7 cellular contexts compared by ENCODE assay signal in genomic region chr3:57757642-57758297, GRCh38. TPM values are rescaled to one million over a fixed set of nuclear protein-coding genes. Genes with fewer than 3 reads are reported as not detected.
DNase-seq lines count a peak whose midpoint lies in the region; ATAC-seq and TF ChIP-seq lines count a peak whose summit lies in the region.

No MANE protein-coding gene starts in this region.

- peak overlapping the region; percentile 92 for H3K4me3 Mint-ChIP-seq in osteocyte (ENCODE audit: unreplicated experiment)

- no peak for TF ChIP-seq CTCF in GM12875 (IDR thresholded peaks at IDR 0.05; ENCODE audit: borderline replicate concordance, insufficient read depth, low read depth, low read length)
- TF ChIP-seq CTCF in osteocyte (IDR thresholded peaks at IDR 0.05): no peak
- TF ChIP-seq CTCF in GM13977 (IDR thresholded peaks at IDR 0.05; ENCODE audit: extremely low read depth, insufficient read depth, missing control alignments): no peak

- peak overlapping the region; percentile 89 for H3K27ac Mint-ChIP-seq in osteocyte (ENCODE audit: unreplicated experiment)

- peak overlapping the region; percentile 97 for H3K4me3 ChIP-seq in GM12875 (ENCODE audit: low read depth, low read length)
- peak overlapping the region; percentile 92 to 94 for H3K4me3 ChIP-seq in esophagus (ENCODE audit: low read depth in 1 of 2, low read length in 2 of 2)

- H3K27me3 ChIP-seq in esophagus (ENCODE audit: control insufficient read depth in 1 of 2, insufficient read depth in 2 of 2, low read length in 2 of 2): no peaks in the 10 kb centered on the region

- DNase-seq in RKO (ENCODE audit: low spot score) (peak; percentile 43), osteocyte (ENCODE audit: extremely low spot score, unreplicated experiment) (no peak), GM13977 (ENCODE audit: low spot score) (no peak), NCI-H1048 (lab: John Stamatoyannopoulos, UW) (no peak)

- H3K9me3 ChIP-seq in esophagus (ENCODE audit: control insufficient read depth in 2 of 2, insufficient read depth in 1 of 2, low read depth in 1 of 2, low read length in 1 of 2): no peaks in the 10 kb centered on the region

- no peak for ATAC-seq in GM21737 (IDR thresholded peaks at IDR 0.05; ENCODE audit: unreplicated experiment)

- peak overlapping the region; percentile 83 to 95 for H3K27ac ChIP-seq in esophagus (ENCODE audit: low read depth in 2 of 2, low read length in 1 of 2)

- in situ Hi-C loops in GM13977 (cut with MboI; ENCODE audit: low pct_unique_long_range_greater_than_20kb, low sequenced_read_pairs, unreplicated experiment): no loop called here

- peaks cover 33% of the 10 kb centered on the region for H3K4me1 Mint-ChIP-seq in osteocyte (ENCODE audit: unreplicated experiment)

- H3K4me1 ChIP-seq in esophagus (ENCODE audit: control insufficient read depth in 2 of 2, insufficient read depth in 2 of 2, low read length in 1 of 2): peaks cover 0 to 5% of the 10 kb centered on the region in 2 donors

- no peaks in the 10 kb centered on the region for H3K27me3 Mint-ChIP-seq in osteocyte (ENCODE audit: unreplicated experiment)

- H3K36me3 Mint-ChIP-seq in osteocyte (ENCODE audit: unreplicated experiment): peaks cover 4% of the 10 kb centered on the region

- no peaks in the 10 kb centered on the region for H3K9me3 Mint-ChIP-seq in osteocyte (ENCODE audit: unreplicated experiment)

- 24 to 29% methylated on average over 26 of the region's 26 CpGs for WGBS in esophagus, 2 donors

- H3K36me3 ChIP-seq in esophagus (ENCODE audit: control insufficient read depth in 2 of 2, insufficient read depth in 2 of 2, low read length in 1 of 2): peaks cover 0 to 7% of the 10 kb centered on the region in 2 donors

RNA-seq across cellular contexts. Expression of gene SLMAP, which starts 1.7 kb away (rescaled TPM):
- 10 to 100 TPM; 22.0 to 31.5 TPM for polyA plus RNA-seq in esophagus
- 69.8 and 71.5 TPM in 2 replicates for total RNA-seq in osteocyte
